ENCODE assay signal across 13 cellular contexts in genomic region chr12:57234233-57234570, GRCh38. TPM values are rescaled to one million over a fixed set of nuclear protein-coding genes. Genes with fewer than 3 reads are reported as not detected.
DNase-seq lines count a peak whose midpoint lies in the region; ATAC-seq and TF ChIP-seq lines count a peak whose summit lies in the region.
"Had no signal": no experiment of that assay in that cellular context is flagged by ENCODE, and none has a peak within 500 bp of the region (broad histone marks: within the 10 kb centered on the region; RNA-seq: fewer than 3 reads in every experiment).

No MANE protein-coding gene starts in this region.

- H3K27ac ChIP-seq in right cardiac atrium (ENCODE audit: low read length) (peak overlapping the region; percentile 9), liver (ENCODE audit: low read depth in 1 of 2, low read length in 2 of 2) (peak overlapping the region; percentile 16 to 63), dorsolateral prefrontal cortex (peak overlapping the region in 13 of 59 donors; percentile 28 to 80 (median 54))
- H3K27ac ChIP-seq: ovary had no signal

- H3K9me3 Mint-ChIP-seq in activated CD4-positive, alpha-beta memory T cell treated with anti-CD3 and anti-CD28 coated beads for 36 hours = no peaks in the 10 kb centered on the region

- H3K27me3 ChIP-seq in right cardiac atrium (ENCODE audit: control insufficient read depth, insufficient read depth) (no peaks in the 10 kb centered on the region), liver (ENCODE audit: control insufficient read depth in 4 of 4, insufficient read depth in 4 of 4, low read length in 3 of 4) (no peaks in the 10 kb centered on the region), dorsolateral prefrontal cortex (peaks cover 0 to 8% (median 0%) of the 10 kb centered on the region in 45 donors)
- H3K27me3 ChIP-seq: ovary had no signal

- POLR2A ChIA-PET in activated CD4-positive, alpha-beta memory T cell treated with anti-CD3 and anti-CD28 coated beads for 36 hours (lab: Charles Lee) = interaction anchor here (0.5 to 1.1 kb wide), 2 partner anchors 9 to 18 kb away, joined by 3 read pairs; no protein-coding TSS in a partner anchor

- H3K9me3 ChIP-seq in right cardiac atrium (ENCODE audit: control insufficient read depth, low read length) = no peaks in the 10 kb centered on the region
- no peaks in the 10 kb centered on the region for H3K9me3 ChIP-seq in liver (ENCODE audit: control insufficient read depth in 4 of 4, low read length in 3 of 4)
- H3K9me3 ChIP-seq: ovary, thoracic aorta had no signal

- DNase-seq in right cardiac atrium (no peak), Right ventricle myocardium inferior (ENCODE audit: missing footprints) (no peak), dorsolateral prefrontal cortex (no peak), SKM-1 treated with dmso at 0.1 percent for 144 hours (lab: John Stamatoyannopoulos, UW; ENCODE audit: unreplicated experiment) (no peak), DMS 273 treated with DMSO at 0.1 percent for 48 hours (lab: John Stamatoyannopoulos, UW) (no peak), T1000 (lab: John Stamatoyannopoulos, UW) (no peak)
- no peak for DNase-seq in activated CD4-positive, alpha-beta memory T cell treated with anti-CD3 and anti-CD28 coated beads for 36 hours
- DNase-seq: activated CD4-positive, alpha-beta T cell treated with anti-CD3 and anti-CD28 coated beads for 4 hours; NCI-H1436 treated with DMSO at 0.1 percent for 48 hours; NCI-H446 had no signal

- H3K27me3 Mint-ChIP-seq in activated CD4-positive, alpha-beta memory T cell treated with anti-CD3 and anti-CD28 coated beads for 36 hours = peaks cover 18% of the 10 kb centered on the region

- TF ChIP-seq CTCF in liver (IDR thresholded peaks at IDR 0.05; ENCODE audit: low read depth, low read length, missing input control) (no peak), dorsolateral prefrontal cortex (IDR thresholded peaks at IDR 0.05 in 54 of 56, conservative IDR thresholded peaks at IDR 0.05 in 2 of 56; ENCODE audit: low read depth in 1 of 56, partially characterized antibody in 56 of 56) (no peak)

- H3K4me3 ChIP-seq in right cardiac atrium (ENCODE audit: low read length) = no peak overlapping the region
- no peak overlapping the region for H3K4me3 ChIP-seq in liver (ENCODE audit: low read depth in 1 of 3, low read length in 3 of 3)
- no peak overlapping the region for H3K4me3 ChIP-seq in dorsolateral prefrontal cortex
- H3K4me3 ChIP-seq: ovary, thoracic aorta had no signal

- H3K36me3 ChIP-seq in liver (ENCODE audit: control insufficient read depth in 4 of 4, insufficient read depth in 3 of 4, low read depth in 1 of 4, low read length in 3 of 4) = peaks cover 12 to 20% (median 15%) of the 10 kb centered on the region in 4 donors
- H3K36me3 ChIP-seq: ovary had no signal

- H3K4me1 Mint-ChIP-seq in activated CD4-positive, alpha-beta memory T cell treated with anti-CD3 and anti-CD28 coated beads for 36 hours (ENCODE audit: low read depth) = peaks cover 61% of the 10 kb centered on the region

- H3K27ac Mint-ChIP-seq in activated CD4-positive, alpha-beta memory T cell treated with anti-CD3 and anti-CD28 coated beads for 36 hours = peak overlapping the region; percentile 3

- H3K9ac ChIP-seq in liver (ENCODE audit: low read depth in 1 of 2, low read length in 2 of 2) = no peak overlapping the region

- no peak overlapping the region for H3K4me3 Mint-ChIP-seq in activated CD4-positive, alpha-beta memory T cell treated with anti-CD3 and anti-CD28 coated beads for 36 hours

- 74% methylated on average over 3 of the region's 3 CpGs for WGBS in right cardiac atrium
- 82% methylated on average over 3 of the region's 3 CpGs for WGBS in liver

- H3K36me3 Mint-ChIP-seq in activated CD4-positive, alpha-beta memory T cell treated with anti-CD3 and anti-CD28 coated beads for 36 hours = peaks cover 56% of the 10 kb centered on the region

- no peaks in the 10 kb centered on the region for H3K4me1 ChIP-seq in right cardiac atrium (ENCODE audit: control insufficient read depth, insufficient read depth, low read length)
- H3K4me1 ChIP-seq in liver (ENCODE audit: control insufficient read depth in 4 of 4, insufficient read depth in 4 of 4, low read length in 3 of 4) = peaks cover 19 to 61% (median 46%) of the 10 kb centered on the region in 4 donors

- TF ChIP-seq RAD21 in liver (IDR thresholded peaks at IDR 0.05) = no peak

- ATAC-seq in right cardiac atrium (no peak), Right ventricle myocardium inferior (no peak)

- CTCF ChIA-PET in activated CD4-positive, alpha-beta memory T cell treated with anti-CD3 and anti-CD28 coated beads for 36 hours (lab: Charles Lee) = interaction anchor here (1.6 to 13.3 kb wide), 3 partner anchors 7 to 20 kb away, joined by 5 to 447 read pairs (median 6); a partner anchor contains a TSS

- intact Hi-C loops in right cardiac atrium (cut with DNase I) (no loop called here), Right ventricle myocardium inferior (cut with DNase I) (no loop called here), dorsolateral prefrontal cortex (cut with DNase I) (no loop called here)
- intact Hi-C loops in activated CD4-positive, alpha-beta memory T cell treated with anti-CD3 and anti-CD28 coated beads for 36 hours (cut with micrococcal nuclease) = no loop called here

TF ChIP-seq in liver, 16 proteins besides CTCF, POLR2A, EP300 and RAD21 (continues in another document):
- TF ChIP-seq SP1 (IDR thresholded peaks at IDR 0.05) (no peak), GABPA (IDR thresholded peaks at IDR 0.05 in 1 of 2, conservative IDR thresholded peaks at IDR 0.05 in 1 of 2) (no peak), HNF4A (conservative IDR thresholded peaks at IDR 0.05) (no peak), MAX (IDR thresholded peaks at IDR 0.05) (no peak), JUND (IDR thresholded peaks at IDR 0.05) (no peak), HNF4G (IDR thresholded peaks at IDR 0.05) (no peak), NR2F2 (IDR thresholded peaks at IDR 0.05) (no peak), FOXA2 (IDR thresholded peaks at IDR 0.05) (no peak), EGR1 (IDR thresholded peaks at IDR 0.05; ENCODE audit: low read depth in 2 of 2) (no peak), ZBTB33 (IDR thresholded peaks at IDR 0.05) (no peak), ATF3 (IDR thresholded peaks at IDR 0.05) (no peak), TAF1 (conservative IDR thresholded peaks at IDR 0.05) (no peak)

RNA-seq across cellular contexts. Expression of gene SHMT2, which starts 4.7 kb away (rescaled TPM):
- 10 to 100 TPM; 27.4 to 33.2 (median 29.9) TPM for total RNA-seq in right cardiac atrium
- 17.9 TPM for polyA plus RNA-seq in right cardiac atrium
- total RNA-seq in Right ventricle myocardium inferior = 32.8 TPM
- total RNA-seq in activated CD4-positive, alpha-beta memory T cell treated with anti-CD3 and anti-CD28 coated beads for 36 hours = 100 to 1,000 TPM; 401 to 404 TPM
- 100 to 1,000 TPM in 1 of 2 donors, 10 to 100 TPM in 1; 66.7 to 236 TPM for total RNA-seq in liver
- polyA plus RNA-seq in liver = 100 to 1,000 TPM; 121 to 276 TPM
- 10 to 100 TPM; 16.2 to 50.9 (median 31.5) TPM for total RNA-seq in dorsolateral prefrontal cortex

RNA-seq across cellular contexts. Expression of gene STAC3, which starts 16.8 kb away (rescaled TPM):
- 1 to 10 TPM in 3 of 4 donors, under 1 TPM in 1; 0.91 to 2.3 (median 1.6) TPM for total RNA-seq in right cardiac atrium
- polyA plus RNA-seq in right cardiac atrium = 1.2 TPM
- total RNA-seq in Right ventricle myocardium inferior = 1.2 TPM
- total RNA-seq in activated CD4-positive, alpha-beta memory T cell treated with anti-CD3 and anti-CD28 coated beads for 36 hours = 1 to 10 TPM; 1.9 to 2.0 TPM
- 1 to 10 TPM in 1 of 2 donors, under 1 TPM in 1; 0.84 to 1.1 TPM for total RNA-seq in liver
- polyA plus RNA-seq in liver = 1 to 10 TPM in 1 of 2 donors, under 1 TPM in 1; 0.19 to 1.3 TPM
- total RNA-seq in dorsolateral prefrontal cortex = 1 to 10 TPM in 116 of 120 experiments, under 1 TPM in 4; 0.70 to 7.1 (median 2.8) TPM

RNA-seq across cellular contexts. Expression of gene NXPH4, which starts 17.6 kb away (rescaled TPM):
- total RNA-seq in right cardiac atrium = under 1 TPM in 3 of 4 donors, not detected in 1; 0.11 to 0.39 (median 0.29) TPM
- polyA plus RNA-seq in right cardiac atrium = 1.2 TPM
- 0.60 TPM for total RNA-seq in Right ventricle myocardium inferior
- under 1 TPM; 0.24 to 0.46 TPM for total RNA-seq in activated CD4-positive, alpha-beta memory T cell treated with anti-CD3 and anti-CD28 coated beads for 36 hours
- total RNA-seq in liver = not detected
- under 1 TPM in 1 of 2 donors, not detected in 1; 0.15 TPM for polyA plus RNA-seq in liver
- 10 to 100 TPM in 3 of 120 experiments, 1 to 10 TPM in 113, under 1 TPM in 4; 0.56 to 14.0 (median 4.6) TPM for total RNA-seq in dorsolateral prefrontal cortex
